Comparison of ENCODE assay signal across 7 cellular contexts in the genomic region with DNA sequence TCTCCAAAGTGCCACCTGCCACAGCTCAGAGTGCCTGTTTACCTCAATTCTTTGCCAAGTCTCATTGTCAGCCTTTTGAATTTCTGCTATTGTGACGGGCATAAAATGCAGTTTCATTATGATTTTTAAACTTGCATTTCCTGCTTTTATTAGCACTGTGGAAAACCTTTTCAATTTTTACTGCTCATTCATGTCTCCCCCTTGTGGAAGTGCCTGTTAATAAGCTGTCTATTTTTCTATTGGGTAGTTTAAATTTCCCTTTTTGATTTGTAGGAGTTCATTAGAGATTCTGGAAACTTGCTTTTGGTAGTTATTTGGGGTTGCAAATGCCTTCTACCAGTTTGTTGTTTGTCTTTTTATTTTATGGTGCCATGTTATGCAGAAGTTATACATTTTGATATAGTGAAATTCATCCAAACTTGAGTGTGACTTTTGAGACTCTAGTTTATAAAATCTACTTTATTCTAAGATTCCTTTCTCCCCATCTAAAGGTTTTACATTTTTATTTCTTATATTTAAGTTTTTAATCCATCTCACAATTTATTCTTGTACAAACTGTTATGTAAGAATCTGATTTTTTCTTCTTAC.
DNase-seq lines count a peak whose midpoint lies in the region; ATAC-seq and TF ChIP-seq lines count a peak whose summit lies in the region.

No MANE protein-coding gene starts in this region.

- H3K4me3 ChIP-seq in GM12865 (ENCODE audit: low read depth, low read length): no peak overlapping the region

- TF ChIP-seq POLR2A in erythroblast (IDR thresholded peaks at IDR 0.05; ENCODE audit: low read length): no peak

- peak; percentile 46 for TF ChIP-seq CTCF in GM12865 (IDR thresholded peaks at IDR 0.05; ENCODE audit: insufficient read depth, low read depth, low read length, missing control alignments)

- ATAC-seq in HG03571 (IDR thresholded peaks at IDR 0.05; ENCODE audit: unreplicated experiment) (no peak), GM18519 (IDR thresholded peaks at IDR 0.05; ENCODE audit: low FRiP score, unreplicated experiment) (no peak)

- peak; percentile 44 for DNase-seq in GM12865 (ENCODE audit: low read depth)
- DNase-seq in NOMO-1 treated with DMSO at 0.1 percent for 48 hours (lab: John Stamatoyannopoulos, UW; ENCODE audit: unreplicated experiment): peak; percentile 16
- peak; percentile 6 to 24 for DNase-seq in erythroblast (lab: John Stamatoyannopoulos, UW)
- peak; percentile 80 for DNase-seq in pons (ENCODE audit: low spot score)
- no peak for DNase-seq in GOT3 (lab: John Stamatoyannopoulos, UW)
